In genomic region chr19:287381-287871, GRCh38 we compare ENCODE assay signal across 19 cellular contexts. TPM values are rescaled to one million over a fixed set of nuclear protein-coding genes. Genes with fewer than 3 reads are reported as not detected.
"Had no signal": no experiment of that assay in that cellular context is flagged by ENCODE, and none has a peak within 500 bp of the region (broad histone marks: within the 10 kb centered on the region; RNA-seq: fewer than 3 reads in every experiment).

No MANE protein-coding gene starts in this region.

- H3K27ac ChIP-seq: coronary artery, gastroesophageal sphincter, prostate gland, tibial artery, WERI-Rb-1 had no signal

- H3K9me3 ChIP-seq: gastroesophageal sphincter, prostate gland, tibial artery had no signal

- H3K4me1 Mint-ChIP-seq: activated naive CD8-positive, alpha-beta T cell treated with anti-CD3 and anti-CD28 coated beads, Interleukin-2, amount 10 ng/mL, durations not matched to agents 7 days and 5 days had no signal

- H3K36me3 ChIP-seq: gastroesophageal sphincter, prostate gland, WERI-Rb-1 had no signal

- H3K9me3 Mint-ChIP-seq: activated naive CD8-positive, alpha-beta T cell treated with anti-CD3 and anti-CD28 coated beads, Interleukin-2, amount 10 ng/mL, durations not matched to agents 7 days and 5 days; natural killer cell had no signal

- H3K4me3 ChIP-seq: coronary artery, gastroesophageal sphincter, prostate gland, tibial artery had no signal

- ATAC-seq: gastroesophageal sphincter; left lobe of liver; natural killer cell; stimulated activated naive CD8-positive, alpha-beta T cell treated with anti-CD3 and anti-CD28 coated beads, Interleukin-15, Interleukin-2, amounts not matched to agents 100 U/mL and 50 U/mL, for 24 hours had no signal

- H3K27ac Mint-ChIP-seq: activated naive CD8-positive, alpha-beta T cell treated with anti-CD3 and anti-CD28 coated beads, Interleukin-2, amount 10 ng/mL, durations not matched to agents 7 days and 5 days had no signal

- H3K36me3 Mint-ChIP-seq: activated naive CD8-positive, alpha-beta T cell treated with anti-CD3 and anti-CD28 coated beads, Interleukin-2, amount 10 ng/mL, durations not matched to agents 7 days and 5 days; natural killer cell had no signal

- DNase-seq: activated CD4-positive, alpha-beta T cell treated with anti-CD3 and anti-CD28 coated beads for 1 hour; activated CD4-positive, alpha-beta T cell treated with anti-CD3 and anti-CD28 coated beads, Interleukin-2, amount 50 U/mL, for 1 hour; activated naive CD4-positive, alpha-beta T cell treated with Interleukin-2 at 50 U/mL for 16 hours; activated naive CD8-positive, alpha-beta T cell treated with anti-CD3 and anti-CD28 coated beads, Interleukin-2, amount 10 ng/mL, durations not matched to agents 7 days and 5 days; activated T-cell treated with anti-CD3 and anti-CD28 coated beads, Interleukin-2, amount 50 U/mL, for 1 hour; amniotic stem cell; kidney; midbrain; natural killer cell; stimulated activated CD4-positive, alpha-beta T cell treated with anti-CD3 and anti-CD28 coated beads, Interleukin-4, amount 100 ng/mL, for 24 hours; stimulated activated naive CD8-positive, alpha-beta T cell treated with anti-CD3 and anti-CD28 coated beads, Interleukin-15, Interleukin-2, amounts not matched to agents 100 U/mL and 50 U/mL, for 24 hours; substantia nigra; T-helper 1 cell; WERI-Rb-1 had no signal

- H3K4me1 ChIP-seq: prostate gland had no signal

- H3K4me3 Mint-ChIP-seq: activated naive CD8-positive, alpha-beta T cell treated with anti-CD3 and anti-CD28 coated beads, Interleukin-2, amount 10 ng/mL, durations not matched to agents 7 days and 5 days; natural killer cell had no signal

RNA-seq across cellular contexts. Expression of gene PLPP2, which starts 3.8 kb away (rescaled TPM):
- total RNA-seq: activated naive CD8-positive, alpha-beta T cell treated with anti-CD3 and anti-CD28 coated beads, Interleukin-2, amount 10 ng/mL, durations not matched to agents 7 days and 5 days had no signal
